Comparison of ENCODE assay signal across 1 cellular context in genomic region chr21:42850866-42851391, GRCh38.
A peak's percentile ranks its signal among the peaks of the same experiment; 100 is the strongest.
TF ChIP-seq lines count a peak whose summit lies in the region.

No MANE protein-coding gene starts in this region.

TF ChIP-seq in K562, 482 proteins besides CTCF, POLR2A, EP300 and RAD21 (continued from another document and continues in another):
- TF ChIP-seq AFF1 (IDR thresholded peaks at IDR 0.05; ENCODE audit: low read depth in 1 of 2, partially characterized antibody in 2 of 2) (no peak), POLR2G (IDR thresholded peaks at IDR 0.05; ENCODE audit: low read depth, low read length) (peak; percentile 57; the same call in 1 of the 2 replicates), SP2 (IDR thresholded peaks at IDR 0.05; ENCODE audit: extremely low read depth, low read depth, low read length, poor library complexity, severe bottlenecking) (peak; percentile 73), ZNF280A (IDR thresholded peaks at IDR 0.05; ENCODE audit: low read depth, partially characterized antibody) (no peak), RB1 (IDR thresholded peaks at IDR 0.05; ENCODE audit: low read depth) (0 out of 2 replicates have a peak, but pooled peaks have one; percentile 36), HDAC2 (IDR thresholded peaks at IDR 0.05) (no peak), RFX7 (CRISPR knock-in tag; IDR thresholded peaks at IDR 0.05) (no peak), STAG1 (CRISPR knock-in tag; IDR thresholded peaks at IDR 0.05; ENCODE audit: borderline replicate concordance) (peak; percentile 69; the same call in 1 of the 2 replicates), ZNF668 (CRISPR knock-in tag; IDR thresholded peaks at IDR 0.05) (no peak), ZBTB33 (CRISPR knock-in tag; IDR thresholded peaks at IDR 0.05) (peak; percentile 98), SMC3 (conservative IDR thresholded peaks at IDR 0.05; ENCODE audit: insufficient read depth, low read depth, low read length) (0 out of 2 replicates have a peak, but pooled peaks have one; percentile 23), FIP1L1 (IDR thresholded peaks at IDR 0.05; ENCODE audit: low read depth, low read length, poor library complexity, severe bottlenecking) (peak; percentile 37), ZKSCAN1 (IDR thresholded peaks at IDR 0.05; ENCODE audit: low read depth, low read length) (no peak), CBFA2T2 (conservative IDR thresholded peaks at IDR 0.05) (no peak), HMG20A (CRISPR knock-in tag; conservative IDR thresholded peaks at IDR 0.05) (no peak), ZFP30 (CRISPR knock-in tag; IDR thresholded peaks at IDR 0.05; ENCODE audit: borderline replicate concordance) (no peak), LCOR (CRISPR knock-in tag; IDR thresholded peaks at IDR 0.05) (no peak), ZBTB1 (CRISPR knock-in tag; IDR thresholded peaks at IDR 0.05; ENCODE audit: borderline replicate concordance, low read depth) (peak; percentile 86), POU5F1 (IDR thresholded peaks at IDR 0.05; ENCODE audit: borderline replicate concordance, low read depth, low read length, partially characterized antibody) (no peak), NFIC (IDR thresholded peaks at IDR 0.05) (0 out of 2 replicates have a peak, but pooled peaks have one; percentile 6), HOMEZ (CRISPR knock-in tag; IDR thresholded peaks at IDR 0.05) (no peak), DPF2 (IDR thresholded peaks at IDR 0.05) (no peak), DIDO1 (tag; IDR thresholded peaks at IDR 0.05; ENCODE audit: low read depth) (no peak), CBX5 (IDR thresholded peaks at IDR 0.05; ENCODE audit: borderline replicate concordance, low read depth) (no peak), DACH1 (IDR thresholded peaks at IDR 0.05; ENCODE audit: partially characterized antibody) (no peak), PHTF2 (CRISPR knock-in tag; IDR thresholded peaks at IDR 0.05) (no peak), PREB (CRISPR knock-in tag; IDR thresholded peaks at IDR 0.05) (no peak), E2F4 (CRISPR knock-in tag; IDR thresholded peaks at IDR 0.05; ENCODE audit: low read depth) (no peak), ZBTB49 (CRISPR knock-in tag; IDR thresholded peaks at IDR 0.05; ENCODE audit: borderline replicate concordance) (no peak), RBM22 (IDR thresholded peaks at IDR 0.05; ENCODE audit: low read depth, low read length, poor library complexity, severe bottlenecking) (peak; percentile 72), HCFC1 (IDR thresholded peaks at IDR 0.05; ENCODE audit: low read depth, low read length) (peak; percentile 46; the same call in 1 of the 2 replicates), FOXK2 (conservative IDR thresholded peaks at IDR 0.05 in 1 of 2, IDR thresholded peaks at IDR 0.05 in 1 of 2; ENCODE audit: low read depth in 2 of 2) (no peak), ETV1 (tag; conservative IDR thresholded peaks at IDR 0.05; ENCODE audit: low read depth) (no peak), TFAP4 (CRISPR knock-in tag; IDR thresholded peaks at IDR 0.05; ENCODE audit: borderline replicate concordance) (peak; percentile 60; the same call in 1 of the 2 replicates), ZBTB11 (CRISPR knock-in tag; IDR thresholded peaks at IDR 0.05) (no peak), RBFOX2 (IDR thresholded peaks at IDR 0.05; ENCODE audit: low read depth, low read length) (peak; percentile 8; the same call in 1 of the 2 replicates), CTCFL (IDR thresholded peaks at IDR 0.05; ENCODE audit: borderline replicate concordance, insufficient read depth, low read depth, low read length, poor library complexity, severe bottlenecking) (peak; percentile 95)
